In genomic region chr14:72545411-72546311, GRCh38 we compare ENCODE assay signal across 17 cellular contexts.
DNase-seq lines count a peak whose midpoint lies in the region; ATAC-seq and TF ChIP-seq lines count a peak whose summit lies in the region.
"Had no signal": no experiment of that assay in that cellular context is flagged by ENCODE, and none has a peak within 500 bp of the region (broad histone marks: within the 10 kb centered on the region; RNA-seq: fewer than 3 reads in every experiment).

No MANE protein-coding gene starts in this region.

- peak overlapping the region; percentile 73 for H3K4me3 Mint-ChIP-seq in memory B cell
- H3K4me3 Mint-ChIP-seq: activated CD4-positive, alpha-beta memory T cell treated with anti-CD3 and anti-CD28 coated beads for 36 hours had no signal

- H3K4me1 ChIP-seq in right atrium auricular region (peaks cover 0 to 31% of the 10 kb centered on the region in 2 donors), tibial artery (peaks cover 0 to 40% (median 30%) of the 10 kb centered on the region in 4 donors)
- H3K4me1 ChIP-seq: body of pancreas, upper lobe of right lung had no signal

- no peaks in the 10 kb centered on the region for H3K9me3 Mint-ChIP-seq in memory B cell
- H3K9me3 Mint-ChIP-seq: activated CD4-positive, alpha-beta memory T cell treated with anti-CD3 and anti-CD28 coated beads for 36 hours had no signal

- H3K36me3 ChIP-seq in right atrium auricular region (no peaks in the 10 kb centered on the region), tibial artery (no peaks in the 10 kb centered on the region)
- H3K36me3 ChIP-seq: neutrophil, upper lobe of right lung had no signal

- peaks cover 34% of the 10 kb centered on the region for H3K4me1 Mint-ChIP-seq in memory B cell

- intact Hi-C loops in left cardiac atrium (cut with DNase I) (no loop called here), tibial artery (cut with DNase I; ENCODE audit: low total_unique reads) (no loop called here)

- H3K4me3 ChIP-seq in right atrium auricular region: no peak overlapping the region
- H3K4me3 ChIP-seq in tibial artery: no peak overlapping the region
- H3K4me3 ChIP-seq: body of pancreas, upper lobe of right lung had no signal

- H3K27me3 Mint-ChIP-seq in memory B cell: no peaks in the 10 kb centered on the region

- peak overlapping the region; percentile 54 to 73 for H3K27ac ChIP-seq in right atrium auricular region
- peak overlapping the region; percentile 67 to 71 for H3K27ac ChIP-seq in tibial artery
- H3K27ac ChIP-seq: body of pancreas, neutrophil, upper lobe of right lung had no signal

- no peaks in the 10 kb centered on the region for H3K36me3 Mint-ChIP-seq in memory B cell
- H3K36me3 Mint-ChIP-seq: activated CD4-positive, alpha-beta memory T cell treated with anti-CD3 and anti-CD28 coated beads for 36 hours had no signal

- H3K27me3 ChIP-seq in right atrium auricular region: no peaks in the 10 kb centered on the region
- no peaks in the 10 kb centered on the region for H3K27me3 ChIP-seq in tibial artery
- H3K27me3 ChIP-seq: body of pancreas, upper lobe of right lung had no signal

- TF ChIP-seq CTCF in right atrium auricular region (IDR thresholded peaks at IDR 0.05) (no peak), tibial artery (IDR thresholded peaks at IDR 0.05) (no peak)

- H3K9me3 ChIP-seq in right atrium auricular region (no peaks in the 10 kb centered on the region), tibial artery (no peaks in the 10 kb centered on the region)
- H3K9me3 ChIP-seq: body of pancreas, neutrophil, upper lobe of right lung had no signal

- no peak for ATAC-seq in left cardiac atrium
- ATAC-seq in memory B cell (ENCODE audit: low read depth): peak; percentile 27
- ATAC-seq: body of pancreas, upper lobe of right lung had no signal

- DNase-seq in right atrium auricular region (ENCODE audit: low spot score) (no peak), left cardiac atrium (no peak), amniotic epithelial cell (ENCODE audit: low read depth) (peak; percentile 33), memory B cell (ENCODE audit: low spot score in 2 of 2) (no peak), tibial artery (no peak), HK-2 (ENCODE audit: unreplicated experiment) (no peak), DMS79 treated with DMSO at 0.1 percent for 48 hours (lab: John Stamatoyannopoulos, UW) (no peak)
- no peak for DNase-seq in activated T-cell treated with anti-CD3 and anti-CD28 coated beads, Interleukin-2, amount 50 U/mL, for 48 hours
- DNase-seq: activated CD4-positive, alpha-beta memory T cell treated with anti-CD3 and anti-CD28 coated beads for 36 hours; activated effector memory CD4-positive, alpha-beta T cell treated with Interleukin-2 at 50 U/mL for 16 hours; body of pancreas; effector memory CD4-positive, alpha-beta T cell; NCI-H1092; NCI-H510A treated with DMSO at 0.1 percent for 48 hours; RPMI8226; upper lobe of right lung had no signal

- peak overlapping the region; percentile 74 for H3K27ac Mint-ChIP-seq in memory B cell
- H3K27ac Mint-ChIP-seq: activated CD4-positive, alpha-beta memory T cell treated with anti-CD3 and anti-CD28 coated beads for 36 hours had no signal
